In genomic region chr3:95333826-95334225, GRCh38 we compare ENCODE assay signal across 26 cellular contexts.
DNase-seq lines count a peak whose midpoint lies in the region; ATAC-seq, FAIRE-seq and TF ChIP-seq lines count a peak whose summit lies in the region.
"Had no signal": no experiment of that assay in that cellular context is flagged by ENCODE, and none has a peak within 500 bp of the region (broad histone marks: within the 10 kb centered on the region; RNA-seq: fewer than 3 reads in every experiment).

No MANE protein-coding gene starts in this region.

- no peaks in the 10 kb centered on the region for H3F3A ChIP-seq in PC-3 (ENCODE audit: low read length, unreplicated experiment)

- H3K79me2 ChIP-seq in PC-3 (ENCODE audit: low read length), result no peaks in the 10 kb centered on the region
- no peaks in the 10 kb centered on the region for H3K79me2 ChIP-seq in GM12878 (ENCODE audit: control insufficient read depth, insufficient read depth, low read length)

- H3K4me3 ChIP-seq in MG63 (no peak overlapping the region), PC-3 (ENCODE audit: low read length) (peak overlapping the region; percentile 27; the same call in 1 of the 2 replicates), GM12878 (no peak overlapping the region)
- H3K4me3 ChIP-seq: ascending aorta; BLaER1 treated with 17β-estradiol and CSF1 and Interleukin-3, amounts not matched to agents 10 nM and 100 nM; lower lobe of right lung; neural progenitor cell; prostate gland had no signal

- peak overlapping the region; percentile 58 for H2AFZ ChIP-seq in PC-3 (ENCODE audit: low read length)
- H2AFZ ChIP-seq in GM12878 (ENCODE audit: control insufficient read depth, low read depth, low read length), result no peak overlapping the region
- H2AFZ ChIP-seq: neural progenitor cell had no signal

- H3K36me3 ChIP-seq in MG63 (no peaks in the 10 kb centered on the region), PC-3 (ENCODE audit: low read depth, low read length) (no peaks in the 10 kb centered on the region), GM12878 (ENCODE audit: control insufficient read depth in 2 of 2, insufficient read depth in 2 of 2, low read length in 1 of 2) (no peaks in the 10 kb centered on the region)
- H3K36me3 ChIP-seq: ascending aorta; BLaER1 treated with 17β-estradiol and CSF1 and Interleukin-3, amounts not matched to agents 10 nM and 100 nM; lower lobe of right lung; neural progenitor cell; prostate gland had no signal

- SMC1A ChIA-PET in GM12878 (lab: Charles Lee; ENCODE audit: uncharacterized antibody, unreplicated experiment), result no interaction called here

- TF ChIP-seq CTCF in PC-3 (conservative IDR thresholded peaks at IDR 0.05; ENCODE audit: low read depth, low read length), result no peak
- TF ChIP-seq CTCF in GM12878 (IDR thresholded peaks at IDR 0.05 in 2 of 3, conservative IDR thresholded peaks at IDR 0.05 in 1 of 3; ENCODE audit: control insufficient read depth in 2 of 3, extremely low read depth in 1 of 3, insufficient read depth in 1 of 3, low read depth in 3 of 3, low read length in 3 of 3), result no peak

- H3K9me3 ChIP-seq in MG63, result no peaks in the 10 kb centered on the region
- H3K9me3 ChIP-seq in PC-3 (ENCODE audit: low read length), result no peaks in the 10 kb centered on the region
- H3K9me3 ChIP-seq in GM12878 (replicated peaks; ENCODE audit: control insufficient read depth, insufficient read depth, low read length), result no peaks in the 10 kb centered on the region; the same call in 2 of the 3 replicates
- H3K9me3 ChIP-seq: ascending aorta; BLaER1 treated with 17β-estradiol and CSF1 and Interleukin-3, amounts not matched to agents 10 nM and 100 nM; lower lobe of right lung; prostate gland had no signal

- no peak for TF ChIP-seq EP300 in GM12878 (IDR thresholded peaks at IDR 0.05; ENCODE audit: borderline replicate concordance in 1 of 2, control insufficient read depth in 1 of 2, low read depth in 2 of 2, low read length in 2 of 2)

- WGBS in GM12878 (ENCODE audit: insufficient coverage, insufficient replicate concordance, low lambda C conversion rate, missing lambda C conversion rate), result 17% methylated on average over 2 of the region's 2 CpGs

- H3K27me3 ChIP-seq in MG63 (no peaks in the 10 kb centered on the region), PC-3 (ENCODE audit: low read length) (no peaks in the 10 kb centered on the region), GM12878 (replicated peaks in 1 of 2; ENCODE audit: control insufficient read depth in 2 of 2, insufficient read depth in 2 of 2, low read length in 1 of 2) (no peaks in the 10 kb centered on the region)
- H3K27me3 ChIP-seq: ascending aorta; BLaER1 treated with 17β-estradiol and CSF1 and Interleukin-3, amounts not matched to agents 10 nM and 100 nM; neural progenitor cell had no signal

- ATAC-seq in PC-3 (peak; percentile 92), GM12878 (peak; percentile 48), HG03565 (IDR thresholded peaks at IDR 0.05; ENCODE audit: unreplicated experiment) (no peak)
- ATAC-seq: activated CD4-positive, alpha-beta T cell treated with anti-CD3 and anti-CD28 coated beads for 36 hours; HCT116; lower lobe of right lung; stimulated activated effector memory CD8-positive, alpha-beta T cell treated with anti-CD3 and anti-CD28 coated beads, Interleukin-12 subunit alpha, Interleukin-12 subunit beta, amount 100 ng/mL, for 72 hours had no signal

- no peaks in the 10 kb centered on the region for H4K20me1 ChIP-seq in PC-3 (ENCODE audit: low read length)
- no peaks in the 10 kb centered on the region for H4K20me1 ChIP-seq in GM12878 (ENCODE audit: control insufficient read depth, insufficient read depth)
- H4K20me1 ChIP-seq: BLaER1 treated with 17β-estradiol and CSF1 and Interleukin-3, amounts not matched to agents 10 nM and 100 nM had no signal

- TF ChIP-seq POLR2A in GM12878 (IDR thresholded peaks at IDR 0.05; ENCODE audit: low read depth, low read length), result no peak

- BruUV-seq in PC-3 (replicated peaks; lab: Mats Ljungman, UMichigan) (no TSS peak), GM12878 (replicated peaks; lab: Mats Ljungman, UMichigan) (no TSS peak)

- peaks cover 4% of the 10 kb centered on the region for H3K4me1 ChIP-seq in PC-3 (ENCODE audit: insufficient read depth, low read length)
- no peaks in the 10 kb centered on the region for H3K4me1 ChIP-seq in GM12878 (ENCODE audit: control insufficient read depth, insufficient read depth, low read length)
- H3K4me1 ChIP-seq: ascending aorta, lower lobe of right lung, neural progenitor cell, prostate gland had no signal

- DNase-seq in COLO829 (ENCODE audit: low spot score) (peak; percentile 1), MG63 (peak; percentile 2), PC-3 (peak; percentile 83), GM12878 (ENCODE audit: low read depth, low spot score) (no peak), C1 segment of cervical spinal cord (lab: John Stamatoyannopoulos, UW) (no peak), nucleus accumbens (lab: John Stamatoyannopoulos, UW) (no peak), pons (ENCODE audit: low spot score) (no peak)
- DNase-seq: activated CD4-positive, alpha-beta T cell treated with anti-CD3 and anti-CD28 coated beads for 36 hours; effector CD4-positive, alpha-beta T cell; erythroblast; hypothalamus; lower lobe of right lung; NCI-H2081 treated with DMSO at 0.1 percent for 48 hours; NK-92 treated with Interleukin-12 subunit alpha and Interleukin-12 subunit beta, amount 100 ng/mL, for 24 hours; stimulated activated CD4-positive, alpha-beta T cell treated with anti-CD3 and anti-CD28 coated beads, Interleukin-1b, Interleukin-23, amount 100 ng/mL, for 48 hours; SW 1271 had no signal

- peak overlapping the region; percentile 33; the same call in 1 of the 2 replicates for H3K4me2 ChIP-seq in PC-3 (ENCODE audit: low read length)
- H3K4me2 ChIP-seq in GM12878 (ENCODE audit: control insufficient read depth, insufficient read depth), result no peak overlapping the region
- H3K4me2 ChIP-seq: neural progenitor cell had no signal

- FAIRE-seq in GM12878 (lab: Jason Lieb, UNC), result no peak
- FAIRE-seq: D721Med, islet of Langerhans, TTC549 had no signal

- in situ Hi-C loops in GM12878 (cut with MboI), result no loop called here

- RAD21 ChIA-PET in GM12878 (lab: Charles Lee; ENCODE audit: unreplicated experiment), result no interaction called here

- H3K27ac ChIP-seq in PC-3 (ENCODE audit: low read length) (no peak overlapping the region), GM12878 (ENCODE audit: control insufficient read depth, insufficient read depth) (no peak overlapping the region)
- H3K27ac ChIP-seq: ascending aorta; BLaER1 treated with 17β-estradiol and CSF1 and Interleukin-3, amounts not matched to agents 10 nM and 100 nM; lower lobe of right lung; neural progenitor cell; prostate gland had no signal

- POLR2A ChIA-PET in PC-3 (lab: Charles Lee; ENCODE audit: unreplicated experiment) (no interaction called here), GM12878 (lab: Charles Lee) (no interaction called here)

- CTCF ChIA-PET in PC-3 (lab: Charles Lee) (no interaction called here), GM12878 (lab: Yijun Ruan, JAX) (no interaction called here)

- no peaks in the 10 kb centered on the region for H3K9me2 ChIP-seq in PC-3 (replicated peaks; ENCODE audit: low read length)

- no peak for TF ChIP-seq RAD21 in GM12878 (IDR thresholded peaks at IDR 0.05; ENCODE audit: insufficient read depth, low read depth, low read length)

- intact Hi-C loops in PC-3 (cut with micrococcal nuclease), result no loop called here
- intact Hi-C loops in GM12878 (cut with micrococcal nuclease; ENCODE audit: unreplicated experiment), result no loop called here

- H3K9ac ChIP-seq in PC-3 (ENCODE audit: low read length), result no peak overlapping the region
- H3K9ac ChIP-seq in GM12878 (ENCODE audit: control insufficient read depth, insufficient read depth, low read length), result no peak overlapping the region
- H3K9ac ChIP-seq: BLaER1 treated with 17β-estradiol and CSF1 and Interleukin-3, amounts not matched to agents 10 nM and 100 nM; neural progenitor cell had no signal

TF ChIP-seq in GM12878, 131 proteins besides CTCF, POLR2A, EP300 and RAD21:
- TF ChIP-seq MEF2B (IDR thresholded peaks at IDR 0.05; ENCODE audit: partially characterized antibody, poor library complexity, severe bottlenecking) (peak; percentile 23), RAD51 (IDR thresholded peaks at IDR 0.05) (no peak)
TF ChIP-seq in GM12878: peak in this region for 1.

Comparison
In these comparisons a context has a peak if more than half of its experiments do, and no peak if none do; other contexts are left out.
1. DNase-seq: peak in COLO829 (single experiment), MG63 (single experiment) and PC-3 (single experiment); none in GM12878 (single experiment), C1 segment of cervical spinal cord (0 of 14), nucleus accumbens (0 of 56) and pons (single experiment).